Comparison of ENCODE assay signal across 1 cellular context in genomic region chr10:62234284-62234605, GRCh38.
TF ChIP-seq lines count a peak whose summit lies in the region.

No MANE protein-coding gene starts in this region.

TF ChIP-seq in IMR-90, 13 proteins besides CTCF, POLR2A, EP300 and RAD21 (continued from another document):
- no peak for TF ChIP-seq USF2 (IDR thresholded peaks at IDR 0.05; ENCODE audit: low read depth, low read length)
- no peak for TF ChIP-seq MXI1 (IDR thresholded peaks at IDR 0.05; ENCODE audit: borderline replicate concordance, low read depth, low read length)
- TF ChIP-seq NFE2L2 (IDR thresholded peaks at IDR 0.05; ENCODE audit: low read depth, low read length) = no peak
- TF ChIP-seq FOS (IDR thresholded peaks at IDR 0.05; ENCODE audit: low read depth, low read length) = no peak
- TF ChIP-seq BHLHE40 (IDR thresholded peaks at IDR 0.05; ENCODE audit: low read depth, low read length) = no peak
- TF ChIP-seq CHD1 (IDR thresholded peaks at IDR 0.05; ENCODE audit: low read depth, low read length) = no peak
- no peak for TF ChIP-seq ELK1 (IDR thresholded peaks at IDR 0.05; ENCODE audit: borderline replicate concordance, low read depth, low read length)
- no peak for TF ChIP-seq RCOR1 (IDR thresholded peaks at IDR 0.05; ENCODE audit: insufficient replicate concordance, low read length)
- no peak for TF ChIP-seq SMC3 (IDR thresholded peaks at IDR 0.05; ENCODE audit: low read depth, low read length)
